In the genomic region with DNA sequence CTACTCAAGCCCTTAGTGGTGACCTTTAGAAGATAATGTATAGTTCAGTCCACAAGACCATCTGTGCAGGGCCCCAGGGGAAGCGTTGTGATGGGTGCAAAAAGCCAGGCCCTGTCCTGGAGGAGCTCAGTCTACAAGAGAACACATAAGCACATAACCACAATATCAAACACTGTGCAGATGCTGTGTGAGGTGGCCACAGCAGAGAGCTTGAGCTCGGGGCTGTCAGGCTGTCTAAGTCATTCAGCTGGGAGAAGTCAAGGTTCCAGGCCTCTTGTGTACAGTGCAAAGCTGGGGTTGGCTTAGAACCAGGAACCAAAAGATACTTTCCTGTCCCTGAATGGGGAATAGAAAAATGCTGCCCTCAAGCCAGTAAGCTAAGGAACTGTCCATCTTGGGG, we compare ENCODE assay signal across 12 cellular contexts.
"Had no signal": no experiment of that assay in that cellular context is flagged by ENCODE, and none has a peak within 500 bp of the region (broad histone marks: within the 10 kb centered on the region; RNA-seq: fewer than 3 reads in every experiment).

No MANE protein-coding gene starts in this region.

- H3K36me3 Mint-ChIP-seq: natural killer cell had no signal

- H3K27ac ChIP-seq: body of pancreas had no signal

- H3K9me3 ChIP-seq: body of pancreas had no signal

- H3K27ac Mint-ChIP-seq: activated CD8-positive, alpha-beta T cell treated with anti-CD3 and anti-CD28 coated beads for 36 hours; natural killer cell had no signal

- ATAC-seq: activated CD8-positive, alpha-beta T cell treated with anti-CD3 and anti-CD28 coated beads for 36 hours; body of pancreas; natural killer cell had no signal

- H3K9me3 Mint-ChIP-seq: activated CD8-positive, alpha-beta T cell treated with anti-CD3 and anti-CD28 coated beads for 36 hours; central memory CD8-positive, alpha-beta T cell had no signal

- H3K4me3 Mint-ChIP-seq: activated CD8-positive, alpha-beta T cell treated with anti-CD3 and anti-CD28 coated beads for 36 hours; central memory CD8-positive, alpha-beta T cell; natural killer cell had no signal

- H3K27me3 Mint-ChIP-seq: activated CD8-positive, alpha-beta T cell treated with anti-CD3 and anti-CD28 coated beads for 36 hours had no signal

- H3K27me3 ChIP-seq: body of pancreas had no signal

- H3K4me1 ChIP-seq: body of pancreas had no signal

- H3K4me1 Mint-ChIP-seq: central memory CD8-positive, alpha-beta T cell; natural killer cell had no signal

- DNase-seq: activated CD4-positive, alpha-beta T cell treated with anti-CD3 and anti-CD28 coated beads for 4 hours; activated CD8-positive, alpha-beta memory T cell treated with anti-CD3 and anti-CD28 coated beads, Interleukin-2, amount 50 U/mL, for 4 hours; activated CD8-positive, alpha-beta T cell treated with anti-CD3 and anti-CD28 coated beads for 36 hours; effector memory CD4-positive, alpha-beta T cell; natural killer cell; posterior cingulate gyrus; stimulated activated CD4-positive, alpha-beta T cell treated with anti-CD3 and anti-CD28 coated beads, Interleukin-2, amount 100 ng/mL, for 24 hours; stimulated activated naive CD4-positive, alpha-beta T cell treated with Interleukin-2 at 50 U/mL for 16 hours; T-helper 1 cell had no signal

- H3K4me3 ChIP-seq: body of pancreas, lung had no signal
